Comparison of ENCODE assay signal across 22 cellular contexts in the genomic region with DNA sequence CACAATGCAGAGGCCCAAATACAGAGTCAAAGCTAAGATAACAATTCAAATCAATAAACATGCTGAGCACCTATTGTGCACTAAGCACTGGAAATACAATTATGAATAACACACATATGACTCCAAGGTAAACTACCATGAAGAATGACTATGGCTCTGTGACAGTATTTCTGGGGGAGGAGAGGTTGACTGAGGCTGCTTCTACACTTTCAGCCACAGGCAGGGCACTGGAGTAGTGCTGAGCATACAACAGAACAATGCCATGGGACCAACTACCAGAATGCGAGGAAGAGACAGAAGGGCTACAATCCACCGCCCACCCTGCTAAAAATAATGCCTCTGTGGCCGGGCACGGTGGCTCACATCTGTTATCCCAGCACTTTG.
"Had no signal": no experiment of that assay in that cellular context is flagged by ENCODE, and none has a peak within 500 bp of the region (broad histone marks: within the 10 kb centered on the region; RNA-seq: fewer than 3 reads in every experiment).

No MANE protein-coding gene starts in this region.

- H3K36me3 ChIP-seq: neutrophil, transverse colon had no signal

- H3K9ac ChIP-seq: parathyroid adenoma had no signal

- H3K27ac ChIP-seq: body of pancreas, dorsolateral prefrontal cortex, neutrophil, parathyroid adenoma, transverse colon had no signal

- DNase-seq: activated B cell treated with CpG ODN at 0.5 μM for 24 hours; activated CD4-positive, alpha-beta T cell treated with anti-CD3 and anti-CD28 coated beads for 48 hours; activated CD8-positive, alpha-beta T cell treated with anti-CD3 and anti-CD28 coated beads for 36 hours; activated effector memory CD4-positive, alpha-beta T cell treated with anti-CD3 and anti-CD28 coated beads, Interleukin-2, amount 50 U/mL, for 16 hours; activated T-cell treated with anti-CD3 and anti-CD28 coated beads, Interleukin-2, amount 50 U/mL, for 1 hour; body of pancreas; central memory CD4-positive, alpha-beta T cell; dorsolateral prefrontal cortex; hippocampal formation; left colon; stimulated activated CD8-positive, alpha-beta memory T cell treated with anti-CD3 and anti-CD28 coated beads, Interleukin-4, amount 100 ng/mL, for 48 hours; stimulated activated naive CD8-positive, alpha-beta T cell treated with anti-CD3 and anti-CD28 coated beads, Interleukin-15, Interleukin-2, amounts not matched to agents 100 U/mL and 50 U/mL, for 24 hours; substantia nigra; T-cell; transverse colon had no signal

- H3K4me3 ChIP-seq: body of pancreas, dorsolateral prefrontal cortex, lung, transverse colon had no signal

- ATAC-seq: activated CD8-positive, alpha-beta T cell treated with anti-CD3 and anti-CD28 coated beads for 36 hours; body of pancreas; natural killer cell treated with Interleukin-12 subunit alpha and Interleukin-12 subunit beta and Interleukin-15 and Interleukin-18, amount 100 ng/mL, for 72 hours; stimulated activated naive CD8-positive, alpha-beta T cell treated with anti-CD3 and anti-CD28 coated beads, Interleukin-15, Interleukin-2, amounts not matched to agents 100 U/mL and 50 U/mL, for 24 hours; T-cell had no signal

- H3K27ac Mint-ChIP-seq: activated B cell treated with CpG ODN at 0.5 μM for 24 hours; activated CD8-positive, alpha-beta T cell treated with anti-CD3 and anti-CD28 coated beads for 36 hours; activated naive CD8-positive, alpha-beta T cell; natural killer cell treated with Interleukin-12 subunit alpha and Interleukin-12 subunit beta and Interleukin-15 and Interleukin-18, amount 100 ng/mL, for 72 hours; T-cell had no signal

- H2AFZ ChIP-seq: parathyroid adenoma had no signal

- H3K9me3 ChIP-seq: body of pancreas, neutrophil, transverse colon had no signal

- H3K4me1 ChIP-seq: parathyroid adenoma had no signal

- H3K27me3 ChIP-seq: body of pancreas, dorsolateral prefrontal cortex, neutrophil, transverse colon had no signal

- FAIRE-seq: colon, islet of Langerhans had no signal

- H3K79me2 ChIP-seq: parathyroid adenoma had no signal

- H3K36me3 Mint-ChIP-seq: natural killer cell treated with Interleukin-12 subunit alpha and Interleukin-12 subunit beta and Interleukin-15 and Interleukin-18, amount 100 ng/mL, for 72 hours had no signal

- H3K9me3 Mint-ChIP-seq: activated B cell treated with CpG ODN at 0.5 μM for 24 hours; activated CD8-positive, alpha-beta T cell treated with anti-CD3 and anti-CD28 coated beads for 36 hours; natural killer cell treated with Interleukin-12 subunit alpha and Interleukin-12 subunit beta and Interleukin-15 and Interleukin-18, amount 100 ng/mL, for 72 hours; T-cell had no signal
